In the genomic region with DNA sequence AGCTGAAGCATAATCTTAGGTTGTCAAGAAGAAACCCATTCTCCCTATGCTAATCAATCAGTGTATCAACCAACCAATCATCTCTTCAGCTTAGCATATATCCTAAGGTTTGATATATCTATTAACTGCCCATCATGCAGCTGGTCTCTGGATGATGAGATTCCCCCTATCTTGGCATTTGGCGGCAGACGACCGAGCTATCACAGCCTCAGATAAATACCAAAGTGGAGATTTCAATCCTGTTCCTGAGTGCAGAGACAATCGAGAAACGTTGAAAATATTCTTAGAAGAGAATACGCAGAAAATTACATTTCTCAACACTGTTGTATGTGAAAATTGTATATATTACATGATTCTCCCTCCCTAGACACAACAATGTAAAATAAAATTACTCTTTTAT, we compare ENCODE assay signal across 17 cellular contexts.
"Had no signal": no experiment of that assay in that cellular context is flagged by ENCODE, and none has a peak within 500 bp of the region (broad histone marks: within the 10 kb centered on the region; RNA-seq: fewer than 3 reads in every experiment).

No MANE protein-coding gene starts in this region.

- H3K27ac ChIP-seq: colonic mucosa, esophagus muscularis mucosa, foreskin keratinocyte, gastroesophageal sphincter, heart right ventricle, left lung, lower lobe of right lung had no signal

- H3K4me3 ChIP-seq: colonic mucosa, esophagus muscularis mucosa, gastroesophageal sphincter, heart right ventricle, left lung, lower lobe of right lung had no signal

- H3K36me3 ChIP-seq: colonic mucosa, esophagus muscularis mucosa, gastroesophageal sphincter, heart right ventricle, left lung, lower lobe of right lung had no signal

- H3K9me3 ChIP-seq: colonic mucosa, esophagus muscularis mucosa, gastroesophageal sphincter, heart right ventricle, left lung, lower lobe of right lung had no signal

- H3K4me1 ChIP-seq: colonic mucosa, foreskin keratinocyte, gastroesophageal sphincter, left lung, lower lobe of right lung had no signal

- H3K9me3 Mint-ChIP-seq: dendritic cell treated with granulocyte-macrophage colony-stimulating factor and Interleukin-4, amounts not matched to agents 40 ng/mL and 50 ng/mL, for 4 days; effector memory CD8-positive, alpha-beta T cell had no signal

- H3K4me3 Mint-ChIP-seq: dendritic cell treated with granulocyte-macrophage colony-stimulating factor and Interleukin-4, amounts not matched to agents 40 ng/mL and 50 ng/mL, for 4 days; effector memory CD8-positive, alpha-beta T cell had no signal

- H3K27me3 ChIP-seq: colonic mucosa, esophagus muscularis mucosa, foreskin keratinocyte, gastroesophageal sphincter, heart right ventricle, left lung had no signal

- H3K27ac Mint-ChIP-seq: dendritic cell treated with granulocyte-macrophage colony-stimulating factor and Interleukin-4, amounts not matched to agents 40 ng/mL and 50 ng/mL, for 4 days; effector memory CD8-positive, alpha-beta T cell had no signal

- ATAC-seq: effector memory CD8-positive, alpha-beta T cell; foreskin keratinocyte; gastroesophageal sphincter; heart right ventricle; left cardiac atrium; left lung; left ventricle myocardium superior; lower lobe of right lung had no signal

- DNase-seq: colonic mucosa; cortex of kidney; effector CD8-positive, alpha-beta T cell; effector memory CD8-positive, alpha-beta T cell; foreskin keratinocyte; head of caudate nucleus; heart right ventricle; hippocampal formation; left cardiac atrium; left lung; left ventricle myocardium superior; lower lobe of right lung; mesenchymal stem cell; midbrain had no signal

- H3K27me3 Mint-ChIP-seq: effector memory CD8-positive, alpha-beta T cell had no signal
